8 cellular contexts compared by ENCODE assay signal in genomic region chr12:102061096-102061555, GRCh38. TPM values are rescaled to one million over a fixed set of nuclear protein-coding genes. Genes with fewer than 3 reads are reported as not detected.
DNase-seq lines count a peak whose midpoint lies in the region; ATAC-seq and TF ChIP-seq lines count a peak whose summit lies in the region.

No MANE protein-coding gene starts in this region.

- H3K36me3 Mint-ChIP-seq in Calu3 (ENCODE audit: insufficient read depth, unreplicated experiment), result peaks cover 22% of the 10 kb centered on the region
- peaks cover 34% of the 10 kb centered on the region for H3K36me3 Mint-ChIP-seq in stimulated activated memory B cell treated with anti-CD40 and anti-IgM and Interleukin-4, amounts not matched to agents 10 μg/mL and 1 μg/mL and 100 μg/mL, for 72 hours

- H3K4me3 ChIP-seq in iPS-18c (ENCODE audit: insufficient read depth, low read depth, low read length), result peak overlapping the region; percentile 85

- H3K4me3 Mint-ChIP-seq in Calu3 (ENCODE audit: low read depth, unreplicated experiment), result peak overlapping the region; percentile 90
- H3K4me3 Mint-ChIP-seq in stimulated activated memory B cell treated with anti-CD40 and anti-IgM and Interleukin-4, amounts not matched to agents 10 μg/mL and 1 μg/mL and 100 μg/mL, for 72 hours, result peak overlapping the region; percentile 95

- no peaks in the 10 kb centered on the region for H3K27me3 Mint-ChIP-seq in Calu3 (ENCODE audit: unreplicated experiment)
- no peaks in the 10 kb centered on the region for H3K27me3 Mint-ChIP-seq in stimulated activated memory B cell treated with anti-CD40 and anti-IgM and Interleukin-4, amounts not matched to agents 10 μg/mL and 1 μg/mL and 100 μg/mL, for 72 hours

- no peaks in the 10 kb centered on the region for H3K9me3 Mint-ChIP-seq in Calu3 (ENCODE audit: low read depth, unreplicated experiment)
- H3K9me3 Mint-ChIP-seq in stimulated activated memory B cell treated with anti-CD40 and anti-IgM and Interleukin-4, amounts not matched to agents 10 μg/mL and 1 μg/mL and 100 μg/mL, for 72 hours, result no peaks in the 10 kb centered on the region

- ATAC-seq in GM21367 (IDR thresholded peaks at IDR 0.05; ENCODE audit: unreplicated experiment), result peak; percentile 19
- peak; percentile 79 for ATAC-seq in stimulated activated memory B cell treated with anti-CD40 and anti-IgM and Interleukin-4, amounts not matched to agents 10 μg/mL and 1 μg/mL and 100 μg/mL, for 72 hours

- CTCF ChIA-PET in Calu3 (lab: Charles Lee), result interaction anchor here (1.3 kb wide), 1 partner anchor 230 kb away, joined by 6 read pairs; the partner anchor contains the start of gene GNPTAB

- H3K27ac Mint-ChIP-seq in Calu3 (ENCODE audit: unreplicated experiment), result peak overlapping the region; percentile 71
- peak overlapping the region; percentile 97 for H3K27ac Mint-ChIP-seq in stimulated activated memory B cell treated with anti-CD40 and anti-IgM and Interleukin-4, amounts not matched to agents 10 μg/mL and 1 μg/mL and 100 μg/mL, for 72 hours

- intact Hi-C loops in Calu3 (cut with micrococcal nuclease; ENCODE audit: unreplicated experiment), result loop anchor here (1.0 to 10.0 kb wide), 2 partner anchors 121 to 286 kb away; no protein-coding TSS in a partner anchor

- H3K9me3 ChIP-seq in iPS-18c (ENCODE audit: control insufficient read depth, insufficient read depth, low read length), result peaks cover 3% of the 10 kb centered on the region

- peaks cover 8% of the 10 kb centered on the region for H3K4me1 Mint-ChIP-seq in Calu3 (ENCODE audit: low read depth, unreplicated experiment)
- H3K4me1 Mint-ChIP-seq in stimulated activated memory B cell treated with anti-CD40 and anti-IgM and Interleukin-4, amounts not matched to agents 10 μg/mL and 1 μg/mL and 100 μg/mL, for 72 hours, result peaks cover 16% of the 10 kb centered on the region

- BruUV-seq in Calu3 (replicated peaks; lab: Mats Ljungman, UMichigan), result no TSS peak

- DNase-seq in Calu3, result no peak
- peak; percentile 31 for DNase-seq in HT-29 (ENCODE audit: low spot score)
- peak; percentile 17 for DNase-seq in amniotic epithelial cell (ENCODE audit: low read depth)
- no peak for DNase-seq in HuH-7 (ENCODE audit: low spot score)
- no peak for DNase-seq in NCI-H510A treated with DMSO at 0.1 percent for 48 hours (lab: John Stamatoyannopoulos, UW)

- no peak for TF ChIP-seq CTCF in Calu3 (IDR thresholded peaks at IDR 0.05; ENCODE audit: unreplicated experiment)

RNA-seq across cellular contexts. Expression of gene WASHC3, which starts 0.7 kb away (rescaled TPM):
- 34.3 and 36.0 TPM in 2 replicates for total RNA-seq in Calu3 (2022)
- 15.2 and 19.3 TPM in 2 replicates for total RNA-seq in HT-29 (2014; rRNA removed; shearing (Covaris generic))

RNA-seq across cellular contexts. Expression of gene NUP37, which starts 58.8 kb away (rescaled TPM):
- total RNA-seq in Calu3 (2022), result 59.0 and 72.1 TPM in 2 replicates
- 22.7 and 25.0 TPM in 2 replicates for total RNA-seq in HT-29 (2014; rRNA removed; shearing (Covaris generic))

RNA-seq across cellular contexts. Expression of gene PARPBP, which starts 58.9 kb away (rescaled TPM):
- total RNA-seq in Calu3 (2022), result 28.1 and 38.0 TPM in 2 replicates
- 11.5 and 13.0 TPM in 2 replicates for total RNA-seq in HT-29 (2014; rRNA removed; shearing (Covaris generic))

Comparison
In these comparisons a context has a peak if more than half of its experiments do, and no peak if none do; other contexts are left out.
1. DNase-seq: peak in HT-29 (single experiment) and amniotic epithelial cell (single experiment); none in Calu3 (single experiment), HuH-7 (single experiment) and NCI-H510A treated with DMSO at 0.1 percent for 48 hours (single experiment).